Comparison of ENCODE assay signal across 29 cellular contexts in genomic region chr1:14611792-14612191, GRCh38.
"Had no signal": no experiment of that assay in that cellular context is flagged by ENCODE, and none has a peak within 500 bp of the region (broad histone marks: within the 10 kb centered on the region; RNA-seq: fewer than 3 reads in every experiment).

No MANE protein-coding gene starts in this region.

- H3K27me3 ChIP-seq: brain microvascular endothelial cell, dorsolateral prefrontal cortex had no signal

- ATAC-seq: activated CD4-positive, CD25-positive, alpha-beta regulatory T cell treated with anti-CD3 and anti-CD28 coated beads, Interleukin-2, amount 50 U/mL, for 24 hours; activated CD8-positive, alpha-beta T cell treated with anti-CD3 and anti-CD28 coated beads for 36 hours; activated T-cell treated with anti-CD3 and anti-CD28 coated beads, Interleukin-2, amount 50 U/mL, for 4 hours; activated T-helper 17 cell treated with anti-CD3 and anti-CD28 coated beads, Interleukin-2, amount 50 U/mL, for 72 hours; esophagus mucosa had no signal

- FAIRE-seq: astrocyte, bronchial epithelial cell, frontal cortex, TTC549 had no signal

- DNase-seq: activated B cell treated with CpG ODN at 0.5 μM for 24 hours; activated CD4-positive, alpha-beta T cell treated with anti-CD3 and anti-CD28 coated beads for 48 hours; activated CD4-positive, alpha-beta T cell treated with anti-CD3 and anti-CD28 coated beads, Interleukin-2, amount 50 U/mL, for 1 hour; activated CD4-positive, alpha-beta T cell treated with anti-CD3 and anti-CD28 coated beads, Interleukin-2, amount 50 U/mL, for 48 hours; activated CD8-positive, alpha-beta memory T cell treated with anti-CD3 and anti-CD28 coated beads for 24 hours; activated CD8-positive, alpha-beta T cell treated with anti-CD3 and anti-CD28 coated beads for 36 hours; activated effector memory CD4-positive, alpha-beta T cell treated with Interleukin-2 at 50 U/mL for 16 hours; activated gamma-delta T cell treated with Interleukin-2 at 50 U/mL for 16 hours; activated naive CD4-positive, alpha-beta T cell treated with anti-CD3 and anti-CD28 coated beads, Interleukin-2, amount 50 U/mL, for 16 hours; activated naive CD4-positive, alpha-beta T cell treated with Interleukin-2 at 50 U/mL for 16 hours; activated T-cell treated with anti-CD3 and anti-CD28 coated beads, Interleukin-2, amount 50 U/mL, for 4 hours; amniotic stem cell; anterior cingulate cortex; brain microvascular endothelial cell; dorsolateral prefrontal cortex; effector memory CD4-positive, alpha-beta T cell; endodermal cell; foreskin fibroblast; head of caudate nucleus; T-helper 2 cell; WERI-Rb-1 had no signal

- H3K4me3 ChIP-seq: coronary artery, dorsolateral prefrontal cortex had no signal

- H3K27ac ChIP-seq: brain microvascular endothelial cell, coronary artery, WERI-Rb-1 had no signal

- H3K36me3 ChIP-seq: brain microvascular endothelial cell, WERI-Rb-1 had no signal
